8 cellular contexts compared by ENCODE assay signal in genomic region chr16:21626659-21627277, GRCh38. TPM values are rescaled to one million over a fixed set of nuclear protein-coding genes. Genes with fewer than 3 reads are reported as not detected.
DNase-seq lines count a peak whose midpoint lies in the region; ATAC-seq and TF ChIP-seq lines count a peak whose summit lies in the region.

No MANE protein-coding gene starts in this region.

- H3K4me1 ChIP-seq in heart right ventricle: peaks cover 0 to 30% (median 10%) of the 10 kb centered on the region in 9 donors

- H3K36me3 Mint-ChIP-seq in HFFc6 (ENCODE audit: low read depth): peaks cover 53% of the 10 kb centered on the region
- peaks cover 64% of the 10 kb centered on the region for H3K36me3 Mint-ChIP-seq in activated CD8-positive, alpha-beta T cell treated with anti-CD3 and anti-CD28 coated beads, Interleukin-2, amount 10 ng/mL, durations not matched to agents 7 days and 5 days (ENCODE audit: low read depth)

- CTCF ChIA-PET in activated CD8-positive, alpha-beta T cell treated with anti-CD3 and anti-CD28 coated beads, Interleukin-2, amount 10 ng/mL, durations not matched to agents 7 days and 5 days (lab: Charles Lee): interaction anchor here (0.8 to 3.0 kb wide), 4 partner anchors 12 to 30 kb away, joined by 3 to 10 read pairs (median 6); no protein-coding TSS in a partner anchor

- H3K27me3 ChIP-seq in heart right ventricle: no peaks in the 10 kb centered on the region

- peaks cover 62% of the 10 kb centered on the region for H3K4me1 Mint-ChIP-seq in HFFc6 (ENCODE audit: low read depth)
- peaks cover 55% of the 10 kb centered on the region for H3K4me1 Mint-ChIP-seq in activated CD8-positive, alpha-beta T cell treated with anti-CD3 and anti-CD28 coated beads, Interleukin-2, amount 10 ng/mL, durations not matched to agents 7 days and 5 days (ENCODE audit: low read depth)

- H3K36me3 ChIP-seq in heart right ventricle: peaks cover 0 to 70% (median 8%) of the 10 kb centered on the region in 9 donors

- peak overlapping the region; percentile 98 for H3K27ac Mint-ChIP-seq in HFFc6
- peak overlapping the region; percentile 71 for H3K27ac Mint-ChIP-seq in activated CD8-positive, alpha-beta T cell treated with anti-CD3 and anti-CD28 coated beads, Interleukin-2, amount 10 ng/mL, durations not matched to agents 7 days and 5 days

- ATAC-seq in activated CD8-positive, alpha-beta T cell treated with anti-CD3 and anti-CD28 coated beads, Interleukin-2, amount 10 ng/mL, durations not matched to agents 7 days and 5 days: peak; percentile 89
- ATAC-seq in heart right ventricle: peak in 7 of 8 donors; percentile 34 to 83 (median 59)
- no peak for ATAC-seq in HG03571 (IDR thresholded peaks at IDR 0.05; ENCODE audit: unreplicated experiment)

- POLR2A ChIA-PET in activated CD8-positive, alpha-beta T cell treated with anti-CD3 and anti-CD28 coated beads, Interleukin-2, amount 10 ng/mL, durations not matched to agents 7 days and 5 days (lab: Charles Lee): interaction anchor here (0.6 kb wide), 1 partner anchor 20 kb away, joined by 3 read pairs; no protein-coding TSS in a partner anchor

- H3K9me3 ChIP-seq in heart right ventricle: no peaks in the 10 kb centered on the region

- peak overlapping the region; percentile 80 for H3K4me3 Mint-ChIP-seq in HFFc6
- peak overlapping the region; percentile 8 for H3K4me3 Mint-ChIP-seq in activated CD8-positive, alpha-beta T cell treated with anti-CD3 and anti-CD28 coated beads, Interleukin-2, amount 10 ng/mL, durations not matched to agents 7 days and 5 days

- H3K27ac ChIP-seq in heart right ventricle (peak overlapping the region in 3 of 10 donors; percentile 14 to 61 (median 28)), temporal lobe (ENCODE audit: low read depth, low read length) (peak overlapping the region; percentile 22)

- DNase-seq in A172 (ENCODE audit: low spot score) (peak; percentile 77), HFFc6 (peak; percentile 97), heart right ventricle (no peak), OCI-M2 (lab: John Stamatoyannopoulos, UW; ENCODE audit: unreplicated experiment) (no peak), NCI-H2107 (lab: John Stamatoyannopoulos, UW) (no peak)
- peak; percentile 59 for DNase-seq in activated CD8-positive, alpha-beta T cell treated with anti-CD3 and anti-CD28 coated beads, Interleukin-2, amount 10 ng/mL, durations not matched to agents 7 days and 5 days

- peaks cover 4% of the 10 kb centered on the region for H3K9me3 Mint-ChIP-seq in HFFc6
- no peaks in the 10 kb centered on the region for H3K9me3 Mint-ChIP-seq in activated CD8-positive, alpha-beta T cell treated with anti-CD3 and anti-CD28 coated beads, Interleukin-2, amount 10 ng/mL, durations not matched to agents 7 days and 5 days (ENCODE audit: insufficient read depth)

- intact Hi-C loops in heart right ventricle (cut with DNase I): no loop called here

- TF ChIP-seq CTCF in HFFc6 (IDR thresholded peaks at IDR 0.05): no peak
- no peak for TF ChIP-seq CTCF in heart right ventricle (IDR thresholded peaks at IDR 0.05)

- 16 to 22% methylated on average over 6 of the region's 6 CpGs for WGBS in heart right ventricle, 2 donors

- peaks cover 3% of the 10 kb centered on the region for H3K27me3 Mint-ChIP-seq in HFFc6 (ENCODE audit: insufficient read depth)
- H3K27me3 Mint-ChIP-seq in activated CD8-positive, alpha-beta T cell treated with anti-CD3 and anti-CD28 coated beads, Interleukin-2, amount 10 ng/mL, durations not matched to agents 7 days and 5 days (ENCODE audit: low read depth): no peaks in the 10 kb centered on the region

- H3K4me3 ChIP-seq in heart right ventricle: no peak overlapping the region

RNA-seq across cellular contexts. Expression of gene IGSF6, which starts 25.6 kb away (rescaled TPM):
- not detected in 2 replicates for total RNA-seq in A172 (2014; rRNA removed; shearing (Covaris generic))
- total RNA-seq in HFFc6 (2021; fragmentation: NEBNext Ultra II Directional; extraction: Animal tissue kit (Norgen Biotek cat#: 25700)): not detected
- total RNA-seq in activated CD8-positive, alpha-beta T cell treated with anti-CD3 and anti-CD28 coated beads, Interleukin-2, amount 10 ng/mL, durations not matched to agents 7 days and 5 days: under 1 TPM; 0.24 to 0.34 TPM
- total RNA-seq in heart right ventricle (10 to 100 TPM in 1 of 10 donors, 1 to 10 TPM in 6, under 1 TPM in 3; 0.78 to 14.5 (median 1.8) TPM), temporal lobe (0.98 TPM)
- polyA plus RNA-seq in heart right ventricle: 1 to 10 TPM in 1 of 2 donors, under 1 TPM in 1; 0.55 to 1.7 TPM

RNA-seq across cellular contexts. Expression of gene METTL9, which starts 27.4 kb away (rescaled TPM):
- total RNA-seq in A172 (2014; rRNA removed; shearing (Covaris generic)): 120 and 133 TPM in 2 replicates
- 100 to 1,000 TPM; 147 to 176 (median 151) TPM for total RNA-seq in HFFc6 (2021; fragmentation: NEBNext Ultra II Directional; extraction: Animal tissue kit (Norgen Biotek cat#: 25700))
- total RNA-seq in activated CD8-positive, alpha-beta T cell treated with anti-CD3 and anti-CD28 coated beads, Interleukin-2, amount 10 ng/mL, durations not matched to agents 7 days and 5 days: 100 to 1,000 TPM in 1 of 2 experiments, 10 to 100 TPM in 1; 99.2 to 101 TPM
- total RNA-seq in heart right ventricle (10 to 100 TPM; 48.3 to 66.0 (median 52.4) TPM), temporal lobe (222 TPM)
- 10 to 100 TPM; 11.9 to 35.7 TPM for polyA plus RNA-seq in heart right ventricle

RNA-seq across cellular contexts. Expression of gene OTOA, which starts 37.0 kb away (rescaled TPM):
- 0.09 TPM in 1 of 2 replicates, not detected in the other for total RNA-seq in A172 (2014; rRNA removed; shearing (Covaris generic))
- total RNA-seq in HFFc6 (2021; fragmentation: NEBNext Ultra II Directional; extraction: Animal tissue kit (Norgen Biotek cat#: 25700)): not detected
- not detected for total RNA-seq in activated CD8-positive, alpha-beta T cell treated with anti-CD3 and anti-CD28 coated beads, Interleukin-2, amount 10 ng/mL, durations not matched to agents 7 days and 5 days
- under 1 TPM in 5 of 10 donors, not detected in 5; 0.06 to 0.21 (median 0.07) TPM for total RNA-seq in heart right ventricle
- under 1 TPM in 1 of 2 donors, not detected in 1; 0.07 TPM for polyA plus RNA-seq in heart right ventricle
- 0.25 TPM for total RNA-seq in temporal lobe

Comparison
In these comparisons a context has a peak if more than half of its experiments do, and no peak if none do; other contexts are left out.
1. DNase-seq: peak in A172 (single experiment), HFFc6 (single experiment) and activated CD8-positive, alpha-beta T cell treated with anti-CD3 and anti-CD28 coated beads, Interleukin-2, amount 10 ng/mL, durations not matched to agents 7 days and 5 days (single experiment); none in heart right ventricle (0 of 2), OCI-M2 (single experiment) and NCI-H2107 (single experiment).